15 cellular contexts compared by ENCODE assay signal in the genomic region with DNA sequence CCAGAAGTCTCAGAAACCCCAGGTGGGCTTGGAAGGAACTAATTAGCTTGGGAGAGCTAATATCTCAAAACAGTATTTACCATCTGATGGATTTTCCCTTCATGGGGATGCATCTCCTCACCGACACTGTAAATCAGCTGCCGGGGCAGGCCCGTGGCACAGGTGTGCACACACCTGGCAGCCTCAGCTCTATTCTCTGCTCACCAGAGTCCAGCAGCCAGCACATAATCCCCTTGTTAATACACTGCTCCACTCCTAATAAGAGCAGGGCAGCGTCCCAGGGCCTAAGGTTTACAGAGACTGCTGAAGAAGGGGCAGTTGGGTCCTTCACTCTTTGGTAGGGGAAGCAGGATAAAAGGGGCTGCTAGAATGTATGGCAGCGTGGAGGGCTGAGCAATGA.
DNase-seq lines count a peak whose midpoint lies in the region; ATAC-seq and TF ChIP-seq lines count a peak whose summit lies in the region.
"Had no signal": no experiment of that assay in that cellular context is flagged by ENCODE, and none has a peak within 500 bp of the region (broad histone marks: within the 10 kb centered on the region; RNA-seq: fewer than 3 reads in every experiment).

No MANE protein-coding gene starts in this region.

- TF ChIP-seq CTCF in WERI-Rb-1 (IDR thresholded peaks at IDR 0.05; ENCODE audit: low read depth, low read length) (no peak), mesothelial cell of epicardium (IDR thresholded peaks at IDR 0.05; ENCODE audit: unreplicated experiment) (no peak)

- peaks cover 61% of the 10 kb centered on the region for H3K4me1 Mint-ChIP-seq in T-helper 1 cell treated with Interleukin-12 subunit alpha and Interleukin-12 subunit beta and Interleukin-4 antibody, amounts not matched to agents 30 μg/mL and 1 μg/mL, for 36 hours (ENCODE audit: low read depth)
- H3K4me1 Mint-ChIP-seq in mesothelial cell of epicardium, result peaks cover 28% of the 10 kb centered on the region

- ATAC-seq in GM21360 (IDR thresholded peaks at IDR 0.05; ENCODE audit: unreplicated experiment), result no peak
- ATAC-seq: activated T-cell treated with anti-CD3 and anti-CD28 coated beads, Interleukin-2, amount 50 U/mL, for 4 hours; lower lobe of right lung had no signal

- no peaks in the 10 kb centered on the region for H3K36me3 ChIP-seq in WERI-Rb-1
- H3K36me3 ChIP-seq: lower lobe of right lung had no signal

- no peak overlapping the region for H3K4me3 ChIP-seq in WERI-Rb-1 (ENCODE audit: low read depth, low read length)
- H3K4me3 ChIP-seq: lower lobe of right lung had no signal

- H3K27ac ChIP-seq in WERI-Rb-1, result no peak overlapping the region
- H3K27ac ChIP-seq: epithelial cell of prostate, lower lobe of right lung, VCaP had no signal

- H3K27ac Mint-ChIP-seq in T-helper 1 cell treated with Interleukin-12 subunit alpha and Interleukin-12 subunit beta and Interleukin-4 antibody, amounts not matched to agents 30 μg/mL and 1 μg/mL, for 36 hours, result peak overlapping the region; percentile 93
- no peak overlapping the region for H3K27ac Mint-ChIP-seq in mesothelial cell of epicardium

- H3K9me3 ChIP-seq in WERI-Rb-1 (ENCODE audit: severe bottlenecking), result no peaks in the 10 kb centered on the region
- H3K9me3 ChIP-seq: lower lobe of right lung, SK-N-SH had no signal

- H3K27me3 Mint-ChIP-seq in T-helper 1 cell treated with Interleukin-12 subunit alpha and Interleukin-12 subunit beta and Interleukin-4 antibody, amounts not matched to agents 30 μg/mL and 1 μg/mL, for 36 hours (ENCODE audit: low read depth), result no peaks in the 10 kb centered on the region
- H3K27me3 Mint-ChIP-seq in mesothelial cell of epicardium (ENCODE audit: low read depth), result no peaks in the 10 kb centered on the region

- DNase-seq in T-helper 1 cell (no peak), DMS53 treated with DMSO at 0.1 percent for 48 hours (lab: John Stamatoyannopoulos, UW; ENCODE audit: unreplicated experiment) (peak; percentile 17), WERI-Rb-1 (peak; percentile 46), mesenteric fat pad (ENCODE audit: low spot score) (peak; percentile 41), mesothelial cell of epicardium (ENCODE audit: low spot score in 2 of 2, unreplicated experiment in 2 of 2) (no peak), DMS79 (lab: John Stamatoyannopoulos, UW) (no peak)
- DNase-seq: activated T-cell treated with anti-CD3 and anti-CD28 coated beads, Interleukin-2, amount 50 U/mL, for 4 hours; Calu3; lower lobe of right lung; OCI-M1; SK-N-SH had no signal

- peaks cover 3% of the 10 kb centered on the region for H3K36me3 Mint-ChIP-seq in T-helper 1 cell treated with Interleukin-12 subunit alpha and Interleukin-12 subunit beta and Interleukin-4 antibody, amounts not matched to agents 30 μg/mL and 1 μg/mL, for 36 hours (ENCODE audit: low read depth)
- H3K36me3 Mint-ChIP-seq in mesothelial cell of epicardium, result no peaks in the 10 kb centered on the region

- H3K27me3 ChIP-seq in WERI-Rb-1 (ENCODE audit: insufficient read depth, low read depth, severe bottlenecking), result no peaks in the 10 kb centered on the region

- no peak overlapping the region for H3K4me3 Mint-ChIP-seq in T-helper 1 cell treated with Interleukin-12 subunit alpha and Interleukin-12 subunit beta and Interleukin-4 antibody, amounts not matched to agents 30 μg/mL and 1 μg/mL, for 36 hours
- no peak overlapping the region for H3K4me3 Mint-ChIP-seq in mesothelial cell of epicardium
- H3K4me3 Mint-ChIP-seq: activated T-cell treated with anti-CD3 and anti-CD28 coated beads, Interleukin-2, amount 50 U/mL, for 4 hours had no signal

- peaks cover 7% of the 10 kb centered on the region for H3K9me3 Mint-ChIP-seq in T-helper 1 cell treated with Interleukin-12 subunit alpha and Interleukin-12 subunit beta and Interleukin-4 antibody, amounts not matched to agents 30 μg/mL and 1 μg/mL, for 36 hours
- H3K9me3 Mint-ChIP-seq in mesothelial cell of epicardium, result peaks cover 6% of the 10 kb centered on the region
- H3K9me3 Mint-ChIP-seq: activated T-cell treated with anti-CD3 and anti-CD28 coated beads, Interleukin-2, amount 50 U/mL, for 4 hours had no signal

Comparison
In these comparisons a context has a peak if more than half of its experiments do, and no peak if none do; other contexts are left out.
1. DNase-seq: peak in DMS53 treated with DMSO at 0.1 percent for 48 hours (single experiment), WERI-Rb-1 (single experiment) and mesenteric fat pad (single experiment); none in T-helper 1 cell (0 of 5), mesothelial cell of epicardium (0 of 2) and DMS79 (single experiment).